ENCODE assay signal across 1 cellular context in the genomic region with DNA sequence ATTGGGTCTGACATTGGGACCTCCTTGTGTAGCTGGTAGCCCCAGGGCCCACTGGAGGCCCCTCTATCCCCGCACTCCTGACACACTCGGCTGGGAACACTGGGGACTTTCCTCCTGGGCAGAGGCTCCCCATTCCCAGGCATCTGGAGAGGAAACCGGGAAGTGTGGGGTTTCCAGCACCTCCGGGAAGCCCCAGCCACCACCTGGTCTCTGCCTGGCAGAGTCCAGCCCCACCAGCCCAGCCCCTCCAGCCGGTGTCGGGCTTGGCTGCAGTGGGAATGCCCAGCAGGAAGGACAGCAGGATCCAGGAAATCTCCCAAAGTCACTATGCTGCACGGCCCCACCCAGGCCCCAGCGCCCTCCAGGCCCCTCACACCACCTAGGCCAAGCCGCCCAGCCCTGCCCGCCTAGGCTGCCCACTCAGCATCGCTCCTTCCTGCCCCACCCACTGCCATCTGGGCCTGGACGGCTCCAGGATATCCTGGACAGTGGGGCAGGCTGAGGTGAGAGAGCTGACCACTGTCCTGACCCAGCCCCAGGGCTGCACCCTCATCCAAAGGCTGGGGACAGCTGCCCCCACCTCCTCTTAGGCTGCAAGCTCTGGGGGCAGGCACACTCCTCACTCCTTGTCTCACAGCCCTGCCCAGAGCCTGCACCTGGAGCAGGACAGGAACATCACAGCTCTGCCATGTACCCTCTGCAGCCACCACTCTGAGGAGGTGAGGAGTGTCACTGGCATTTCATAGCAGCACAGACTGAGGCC.
TF ChIP-seq lines count a peak whose summit lies in the region.

No MANE protein-coding gene starts in this region.

TF ChIP-seq in K562, 482 proteins besides CTCF, POLR2A, EP300 and RAD21:
- TF ChIP-seq IFI16 (CRISPR knock-in tag; IDR thresholded peaks at IDR 0.05) (no peak), TCF3 (CRISPR knock-in tag; IDR thresholded peaks at IDR 0.05) (no peak), ZFPM2 (CRISPR knock-in tag; IDR thresholded peaks at IDR 0.05) (no peak)
- TF ChIP-seq, protein P1, sequence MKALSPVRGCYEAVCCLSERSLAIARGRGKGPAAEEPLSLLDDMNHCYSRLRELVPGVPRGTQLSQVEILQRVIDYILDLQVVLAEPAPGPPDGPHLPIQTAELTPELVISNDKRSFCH (CRISPR knock-in tag; IDR thresholded peaks at IDR 0.05): no peak
- TF ChIP-seq, protein P1 (tag; IDR thresholded peaks at IDR 0.05): no peak
